Comparison of ENCODE assay signal across 20 cellular contexts in the genomic region with DNA sequence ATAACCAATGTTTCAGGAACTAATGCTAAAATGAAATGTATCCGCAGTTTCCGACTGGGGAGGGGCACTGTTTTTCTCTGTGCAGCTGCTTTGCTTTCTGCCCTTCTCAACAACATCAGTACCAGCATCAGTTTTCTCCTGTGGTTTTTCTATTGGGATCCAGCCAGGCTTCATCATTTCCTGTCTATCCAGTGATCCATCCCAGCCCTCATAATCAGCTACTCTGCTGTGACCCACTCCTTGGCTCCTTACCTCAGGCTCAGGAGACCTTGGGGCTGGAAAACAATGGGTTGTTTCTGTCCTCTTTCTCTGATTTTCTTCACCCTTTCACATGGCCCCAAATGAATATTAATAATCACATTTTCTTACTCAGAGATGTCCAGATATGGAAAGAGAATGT.
DNase-seq lines count a peak whose midpoint lies in the region; ATAC-seq and TF ChIP-seq lines count a peak whose summit lies in the region.
"Had no signal": no experiment of that assay in that cellular context is flagged by ENCODE, and none has a peak within 500 bp of the region (broad histone marks: within the 10 kb centered on the region; RNA-seq: fewer than 3 reads in every experiment).

No MANE protein-coding gene starts in this region.

- DNase-seq in EH (ENCODE audit: low read depth) (peak; percentile 67), RKO (ENCODE audit: low spot score) (peak; percentile 18), dedifferentiated amniotic fluid mesenchymal stem cell (ENCODE audit: extremely low spot score) (peak; percentile 56), non-pigmented ciliary epithelial cell (ENCODE audit: low read depth) (peak; percentile 73), HEK293T (ENCODE audit: extremely low spot score) (no peak)
- DNase-seq: activated CD4-positive, CD25-positive, alpha-beta regulatory T cell; activated CD8-positive, alpha-beta memory T cell treated with anti-CD3 and anti-CD28 coated beads, Interleukin-2, amount 10 ng/mL, durations not matched to agents 7 days and 5 days; activated gamma-delta T cell; DMS53; effector CD4-positive, alpha-beta T cell; immature natural killer cell; NCI-H2029 treated with DMSO at 0.1 percent for 48 hours; NCI-H526; trophoblast cell had no signal

- CTCF ChIA-PET in HEK293T (lab: Yijun Ruan, JAX): no interaction called here

- POLR2A ChIA-PET in HEK293T (lab: Yijun Ruan, JAX): no interaction called here

- ATAC-seq in GM19023 (IDR thresholded peaks at IDR 0.05; ENCODE audit: unreplicated experiment) (no peak), HG03521 (IDR thresholded peaks at IDR 0.05; ENCODE audit: unreplicated experiment) (no peak), HG02970 (IDR thresholded peaks at IDR 0.05; ENCODE audit: low FRiP score, unreplicated experiment) (no peak)
- ATAC-seq: activated CD8-positive, alpha-beta memory T cell treated with anti-CD3 and anti-CD28 coated beads, Interleukin-2, amount 10 ng/mL, durations not matched to agents 7 days and 5 days; gastroesophageal sphincter; Panc1; stimulated activated memory B cell treated with anti-CD40 and anti-IgM and Interleukin-4, amounts not matched to agents 10 μg/mL and 1 μg/mL and 100 μg/mL, for 72 hours had no signal

TF ChIP-seq in HEK293T, 16 proteins besides CTCF, POLR2A, EP300 and RAD21:
- TF ChIP-seq NFRKB (IDR thresholded peaks at IDR 0.05) (no peak), FOXA1 (IDR thresholded peaks at IDR 0.05) (no peak), CTBP1 (IDR thresholded peaks at IDR 0.05; ENCODE audit: borderline replicate concordance) (no peak), FOXK2 (IDR thresholded peaks at IDR 0.05) (no peak), HDGF (IDR thresholded peaks at IDR 0.05; ENCODE audit: borderline replicate concordance) (no peak), LEF1 (IDR thresholded peaks at IDR 0.05; ENCODE audit: borderline replicate concordance) (no peak), SUZ12 (IDR thresholded peaks at IDR 0.05) (no peak), TARDBP (IDR thresholded peaks at IDR 0.05) (no peak), ELF4 (IDR thresholded peaks at IDR 0.05) (no peak), L3MBTL2 (conservative IDR thresholded peaks at IDR 0.05) (no peak)
